In genomic region chr7:128163473-128163872, GRCh38 we compare ENCODE assay signal across 1 cellular context.
TF ChIP-seq lines count a peak whose summit lies in the region.

No MANE protein-coding gene starts in this region.

TF ChIP-seq in H1, 55 proteins besides CTCF, POLR2A, EP300 and RAD21 (continued from another document):
- TF ChIP-seq CHD7 (IDR thresholded peaks at IDR 0.05; ENCODE audit: insufficient replicate concordance, low read length) (no peak), POLR2AphosphoS5 (IDR thresholded peaks at IDR 0.05; ENCODE audit: low read depth, low read length) (no peak), EGR1 (IDR thresholded peaks at IDR 0.05; ENCODE audit: borderline replicate concordance, low read depth, low read length) (no peak), SIX5 (IDR thresholded peaks at IDR 0.05; ENCODE audit: low read depth, low read length) (no peak), TCF12 (IDR thresholded peaks at IDR 0.05; ENCODE audit: low read depth, low read length) (no peak), SP4 (IDR thresholded peaks at IDR 0.05; ENCODE audit: low read length) (no peak), ZNF274 (IDR thresholded peaks at IDR 0.05; ENCODE audit: borderline replicate concordance, extremely low read depth, low read length) (no peak)
